ENCODE assay signal across 8 cellular contexts in genomic region chr19:33193864-33194362, GRCh38. TPM values are rescaled to one million over a fixed set of nuclear protein-coding genes. Genes with fewer than 3 reads are reported as not detected.
DNase-seq lines count a peak whose midpoint lies in the region; ATAC-seq and TF ChIP-seq lines count a peak whose summit lies in the region.

A gene with protein sequence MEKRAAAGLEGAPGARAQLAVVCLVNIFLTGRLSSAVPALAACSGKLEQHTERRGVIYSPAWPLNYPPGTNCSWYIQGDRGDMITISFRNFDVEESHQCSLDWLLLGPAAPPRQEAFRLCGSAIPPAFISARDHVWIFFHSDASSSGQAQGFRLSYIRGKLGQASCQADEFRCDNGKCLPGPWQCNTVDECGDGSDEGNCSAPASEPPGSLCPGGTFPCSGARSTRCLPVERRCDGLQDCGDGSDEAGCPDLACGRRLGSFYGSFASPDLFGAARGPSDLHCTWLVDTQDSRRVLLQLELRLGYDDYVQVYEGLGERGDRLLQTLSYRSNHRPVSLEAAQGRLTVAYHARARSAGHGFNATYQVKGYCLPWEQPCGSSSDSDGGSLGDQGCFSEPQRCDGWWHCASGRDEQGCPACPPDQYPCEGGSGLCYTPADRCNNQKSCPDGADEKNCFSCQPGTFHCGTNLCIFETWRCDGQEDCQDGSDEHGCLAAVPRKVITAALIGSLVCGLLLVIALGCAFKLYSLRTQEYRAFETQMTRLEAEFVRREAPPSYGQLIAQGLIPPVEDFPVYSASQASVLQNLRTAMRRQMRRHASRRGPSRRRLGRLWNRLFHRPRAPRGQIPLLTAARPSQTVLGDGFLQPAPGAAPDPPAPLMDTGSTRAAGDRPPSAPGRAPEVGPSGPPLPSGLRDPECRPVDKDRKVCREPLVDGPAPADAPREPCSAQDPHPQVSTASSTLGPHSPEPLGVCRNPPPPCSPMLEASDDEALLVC (plus strand): TSS chr19:33194330. CDS start chr19:33194786, 456 bp downstream.

- no peak within 1 kb of the TSS for H3K27ac ChIP-seq in iPS-20b (ENCODE audit: low read length)

- peaks cover 34% of the 10 kb centered on the region for H3K27me3 ChIP-seq in iPS-20b (ENCODE audit: insufficient read depth, low read length)

- H3K9ac ChIP-seq in iPS-20b (ENCODE audit: low read depth, low read length) = peak within 1 kb of the TSS; percentile 56; the same call in 1 of the 2 replicates

- DNase-seq in EL = peak; percentile 24
- DNase-seq in NCI-H146 treated with DMSO at 0.1 percent for 48 hours (lab: John Stamatoyannopoulos, UW; ENCODE audit: unreplicated experiment) = peak; percentile 26
- no peak for DNase-seq in astrocyte of the spinal cord (ENCODE audit: low read depth, low spot score)
- DNase-seq in sciatic nerve (ENCODE audit: low spot score) = no peak
- DNase-seq in activated CD8-positive, alpha-beta memory T cell treated with anti-CD3 and anti-CD28 coated beads, Interleukin-2, amount 50 U/mL, for 4 hours = no peak

- peaks cover 5% of the 10 kb centered on the region; the same call in 1 of the 2 replicates for H3K36me3 ChIP-seq in iPS-20b (ENCODE audit: insufficient read depth, low read depth, low read length)

- H3K4me1 ChIP-seq in iPS-20b (ENCODE audit: insufficient read depth, low read length) = no peaks in the 10 kb centered on the region

- H3K9me3 ChIP-seq in iPS-20b (ENCODE audit: insufficient read depth, low read depth, low read length) = no peaks in the 10 kb centered on the region

- peak; percentile 72 for ATAC-seq in sciatic nerve
- no peak for ATAC-seq in GM19467 (IDR thresholded peaks at IDR 0.05; ENCODE audit: unreplicated experiment)
- ATAC-seq in HG03521 (IDR thresholded peaks at IDR 0.05; ENCODE audit: unreplicated experiment) = no peak

- H3K4me3 ChIP-seq in astrocyte of the spinal cord (ENCODE audit: low read depth, low read length) (peak within 1 kb of the TSS; percentile 49), iPS-20b (ENCODE audit: low read length) (peak within 1 kb of the TSS; percentile 68)

- in situ Hi-C loops in astrocyte of the spinal cord (cut with HindIII; ENCODE audit: low sequenced_read_pairs) = no loop called here

- intact Hi-C loops in sciatic nerve (cut with DNase I) = no loop called here

- no peak for TF ChIP-seq CTCF in astrocyte of the spinal cord (IDR thresholded peaks at IDR 0.05; ENCODE audit: low read depth, low read length)

RNA-seq across cellular contexts. Expression of the gene that starts here (rescaled TPM):
- 21.7 TPM for total RNA-seq in sciatic nerve

Comparison
In these comparisons a context has a peak if more than half of its experiments do, and no peak if none do; other contexts are left out.
1. DNase-seq: peak in EL (single experiment) and NCI-H146 treated with DMSO at 0.1 percent for 48 hours (single experiment); none in astrocyte of the spinal cord (single experiment), sciatic nerve (single experiment) and activated CD8-positive, alpha-beta memory T cell treated with anti-CD3 and anti-CD28 coated beads, Interleukin-2, amount 50 U/mL, for 4 hours (single experiment).